In genomic region chr1:184805667-184806295, GRCh38 we compare ENCODE assay signal across 8 cellular contexts. TPM values are rescaled to one million over a fixed set of nuclear protein-coding genes. Genes with fewer than 3 reads are reported as not detected.
DNase-seq lines count a peak whose midpoint lies in the region; ATAC-seq and TF ChIP-seq lines count a peak whose summit lies in the region.

No MANE protein-coding gene starts in this region.

- intact Hi-C loops in PC-3 (cut with micrococcal nuclease), result loop anchor here (1.0 to 5.0 kb wide), 3 partner anchors 51 to 352 kb away; partner anchors contain the start of genes EDEM3, SWT1 and TRMT1L

- H3K27ac Mint-ChIP-seq in natural killer cell treated with Interleukin-12 subunit alpha and Interleukin-12 subunit beta and Interleukin-15 and Interleukin-18, amount 100 ng/mL, for 72 hours, result peak overlapping the region; percentile 8 to 55
- H3K27ac Mint-ChIP-seq in stimulated activated naive B cell treated with anti-CD40 and anti-IgM and Interleukin-4, amounts not matched to agents 10 μg/mL and 1 μg/mL and 100 μg/mL, for 72 hours, result no peak overlapping the region

- no peaks in the 10 kb centered on the region for H3K27me3 Mint-ChIP-seq in activated T-cell treated with anti-CD3 and anti-CD28 coated beads, Interleukin-2, amount 50 U/mL, for 4 hours (ENCODE audit: low read depth)
- no peaks in the 10 kb centered on the region for H3K27me3 Mint-ChIP-seq in natural killer cell treated with Interleukin-12 subunit alpha and Interleukin-12 subunit beta and Interleukin-15 and Interleukin-18, amount 100 ng/mL, for 72 hours
- H3K27me3 Mint-ChIP-seq in stimulated activated naive B cell treated with anti-CD40 and anti-IgM and Interleukin-4, amounts not matched to agents 10 μg/mL and 1 μg/mL and 100 μg/mL, for 72 hours, result no peaks in the 10 kb centered on the region

- peaks cover 6% of the 10 kb centered on the region for H3K4me1 Mint-ChIP-seq in activated T-cell treated with anti-CD3 and anti-CD28 coated beads, Interleukin-2, amount 50 U/mL, for 4 hours (ENCODE audit: low read depth)
- H3K4me1 Mint-ChIP-seq in natural killer cell treated with Interleukin-12 subunit alpha and Interleukin-12 subunit beta and Interleukin-15 and Interleukin-18, amount 100 ng/mL, for 72 hours (ENCODE audit: low read depth in 2 of 2), result peaks cover 8 to 9% of the 10 kb centered on the region in 2 donors
- peaks cover 12 to 15% of the 10 kb centered on the region in 2 donors for H3K4me1 Mint-ChIP-seq in stimulated activated naive B cell treated with anti-CD40 and anti-IgM and Interleukin-4, amounts not matched to agents 10 μg/mL and 1 μg/mL and 100 μg/mL, for 72 hours

- H3K4me3 Mint-ChIP-seq in activated T-cell treated with anti-CD3 and anti-CD28 coated beads, Interleukin-2, amount 50 U/mL, for 4 hours, result no peak overlapping the region
- H3K4me3 Mint-ChIP-seq in natural killer cell treated with Interleukin-12 subunit alpha and Interleukin-12 subunit beta and Interleukin-15 and Interleukin-18, amount 100 ng/mL, for 72 hours, result no peak overlapping the region
- peak overlapping the region in 1 of 2 donors; percentile 4 for H3K4me3 Mint-ChIP-seq in stimulated activated naive B cell treated with anti-CD40 and anti-IgM and Interleukin-4, amounts not matched to agents 10 μg/mL and 1 μg/mL and 100 μg/mL, for 72 hours

- 0 out of 2 replicates have a peak overlapping the region, but pooled peaks have one; percentile 1 for H2AFZ ChIP-seq in KMS-11 (ENCODE audit: low read depth)
- no peak overlapping the region for H2AFZ ChIP-seq in PC-3 (ENCODE audit: low read length)
- no peak overlapping the region for H2AFZ ChIP-seq in fibroblast of lung (ENCODE audit: low read length)

- no peaks in the 10 kb centered on the region for H3K27me3 ChIP-seq in KMS-11 (ENCODE audit: insufficient read depth, low read depth)
- H3K27me3 ChIP-seq in PC-3 (ENCODE audit: low read length), result no peaks in the 10 kb centered on the region
- H3K27me3 ChIP-seq in fibroblast of lung (ENCODE audit: control insufficient read depth, insufficient read depth, low read length), result no peaks in the 10 kb centered on the region

- no peaks in the 10 kb centered on the region for H3K9me2 ChIP-seq in PC-3 (replicated peaks; ENCODE audit: low read length)

- no TSS peak for BruUV-seq in PC-3 (replicated peaks; lab: Mats Ljungman, UMichigan)

- DNase-seq in DMS53 (lab: John Stamatoyannopoulos, UW), result peak; percentile 90
- DNase-seq in PC-3, result peak; percentile 78
- peak; percentile 80 for DNase-seq in activated T-cell treated with anti-CD3 and anti-CD28 coated beads, Interleukin-2, amount 50 U/mL, for 4 hours
- peak; percentile 69 to 87 for DNase-seq in fibroblast of lung (ENCODE audit: low read depth in 2 of 2)
- DNase-seq in natural killer cell treated with Interleukin-12 subunit alpha and Interleukin-12 subunit beta and Interleukin-15 and Interleukin-18, amount 100 ng/mL, for 72 hours (ENCODE audit: low spot score), result peak; percentile 76
- peak; percentile 65 for DNase-seq in stimulated activated naive B cell treated with anti-CD40 and anti-IgM and Interleukin-4, amounts not matched to agents 10 μg/mL and 1 μg/mL and 100 μg/mL, for 72 hours

- ATAC-seq in GM21723 (IDR thresholded peaks at IDR 0.05; ENCODE audit: unreplicated experiment) (peak; percentile 94), PC-3 (peak; percentile 94)
- ATAC-seq in activated T-cell treated with anti-CD3 and anti-CD28 coated beads, Interleukin-2, amount 50 U/mL, for 4 hours, result peak; percentile 97 to 99
- peak; percentile 89 to 92 for ATAC-seq in natural killer cell treated with Interleukin-12 subunit alpha and Interleukin-12 subunit beta and Interleukin-15 and Interleukin-18, amount 100 ng/mL, for 72 hours
- peak; percentile 93 to 96 for ATAC-seq in stimulated activated naive B cell treated with anti-CD40 and anti-IgM and Interleukin-4, amounts not matched to agents 10 μg/mL and 1 μg/mL and 100 μg/mL, for 72 hours (replicated peaks)

- H3K36me3 ChIP-seq in KMS-11 (ENCODE audit: insufficient read depth) (no peaks in the 10 kb centered on the region), PC-3 (ENCODE audit: low read depth, low read length) (no peaks in the 10 kb centered on the region), fibroblast of lung (ENCODE audit: control insufficient read depth, insufficient read depth, low read length) (no peaks in the 10 kb centered on the region)

- peaks cover 4% of the 10 kb centered on the region for H3F3A ChIP-seq in PC-3 (ENCODE audit: low read length, unreplicated experiment)

- H3K9me3 Mint-ChIP-seq in activated T-cell treated with anti-CD3 and anti-CD28 coated beads, Interleukin-2, amount 50 U/mL, for 4 hours, result no peaks in the 10 kb centered on the region
- no peaks in the 10 kb centered on the region for H3K9me3 Mint-ChIP-seq in natural killer cell treated with Interleukin-12 subunit alpha and Interleukin-12 subunit beta and Interleukin-15 and Interleukin-18, amount 100 ng/mL, for 72 hours
- no peaks in the 10 kb centered on the region for H3K9me3 Mint-ChIP-seq in stimulated activated naive B cell treated with anti-CD40 and anti-IgM and Interleukin-4, amounts not matched to agents 10 μg/mL and 1 μg/mL and 100 μg/mL, for 72 hours

- H3K9ac ChIP-seq in KMS-11 (no peak overlapping the region), PC-3 (ENCODE audit: low read length) (no peak overlapping the region), fibroblast of lung (ENCODE audit: insufficient read depth, low read length) (no peak overlapping the region)

- CTCF ChIA-PET in PC-3 (lab: Charles Lee), result interaction anchor here (1.0 to 1.4 kb wide), 3 partner anchors 170 to 181 kb away, joined by 3 to 9 read pairs (median 8); no protein-coding TSS in a partner anchor

- no peaks in the 10 kb centered on the region for H3K9me3 ChIP-seq in PC-3 (ENCODE audit: low read length)
- H3K9me3 ChIP-seq in fibroblast of lung (ENCODE audit: control insufficient read depth, insufficient read depth, low read depth, low read length), result no peaks in the 10 kb centered on the region

- H3K4me3 ChIP-seq in KMS-11 (IDR thresholded peaks at IDR 0.05; ENCODE audit: insufficient read depth, low read depth, low read length) (no peak overlapping the region), PC-3 (ENCODE audit: low read length) (no peak overlapping the region), fibroblast of lung (replicated peaks in 1 of 4; ENCODE audit: control extremely low read depth in 1 of 4, insufficient read depth in 1 of 4, low read depth in 3 of 4, low read length in 4 of 4) (no peak overlapping the region)

- H3K4me2 ChIP-seq in KMS-11 (no peak overlapping the region), PC-3 (ENCODE audit: low read length) (no peak overlapping the region), fibroblast of lung (ENCODE audit: extremely low read depth, insufficient read depth, low read length) (no peak overlapping the region)

- no peaks in the 10 kb centered on the region for H4K20me1 ChIP-seq in KMS-11 (ENCODE audit: insufficient read depth)
- H4K20me1 ChIP-seq in PC-3 (ENCODE audit: low read length), result no peaks in the 10 kb centered on the region
- H4K20me1 ChIP-seq in fibroblast of lung (ENCODE audit: control insufficient read depth, extremely low read depth, insufficient read depth, low read length), result no peaks in the 10 kb centered on the region

- TF ChIP-seq CTCF in KMS-11 (conservative IDR thresholded peaks at IDR 0.05; ENCODE audit: low read depth, low read length), result peak; percentile 97
- TF ChIP-seq CTCF in PC-3 (conservative IDR thresholded peaks at IDR 0.05; ENCODE audit: low read depth, low read length), result peak; percentile 78
- TF ChIP-seq CTCF in fibroblast of lung (conservative IDR thresholded peaks at IDR 0.05 in 1 of 2, IDR thresholded peaks at IDR 0.05 in 1 of 2; ENCODE audit: low read depth in 1 of 2, low read length in 2 of 2), result peak; percentile 74 to 96

- peaks cover 21% of the 10 kb centered on the region for H3K4me1 ChIP-seq in KMS-11 (ENCODE audit: low read depth, poor library complexity, severe bottlenecking)
- peaks cover 28% of the 10 kb centered on the region for H3K4me1 ChIP-seq in PC-3 (ENCODE audit: insufficient read depth, low read length)
- H3K4me1 ChIP-seq in fibroblast of lung (ENCODE audit: control insufficient read depth, extremely low read depth, insufficient read depth, low read length), result peaks cover 4% of the 10 kb centered on the region

- POLR2A ChIA-PET in PC-3 (lab: Charles Lee; ENCODE audit: unreplicated experiment), result no interaction called here

- H3K27ac ChIP-seq in KMS-11 (no peak overlapping the region), PC-3 (ENCODE audit: low read length) (no peak overlapping the region), fibroblast of lung (ENCODE audit: insufficient read depth, low read length) (no peak overlapping the region)

- no peaks in the 10 kb centered on the region for H3K79me2 ChIP-seq in KMS-11 (ENCODE audit: insufficient read depth, low read depth)
- H3K79me2 ChIP-seq in PC-3 (ENCODE audit: low read length), result no peaks in the 10 kb centered on the region
- H3K79me2 ChIP-seq in fibroblast of lung (ENCODE audit: control insufficient read depth, insufficient read depth, low read length), result no peaks in the 10 kb centered on the region

- peaks cover 2% of the 10 kb centered on the region for H3K36me3 Mint-ChIP-seq in activated T-cell treated with anti-CD3 and anti-CD28 coated beads, Interleukin-2, amount 50 U/mL, for 4 hours (ENCODE audit: insufficient read depth)
- H3K36me3 Mint-ChIP-seq in natural killer cell treated with Interleukin-12 subunit alpha and Interleukin-12 subunit beta and Interleukin-15 and Interleukin-18, amount 100 ng/mL, for 72 hours, result peaks cover 22% of the 10 kb centered on the region
- H3K36me3 Mint-ChIP-seq in stimulated activated naive B cell treated with anti-CD40 and anti-IgM and Interleukin-4, amounts not matched to agents 10 μg/mL and 1 μg/mL and 100 μg/mL, for 72 hours, result peaks cover 2 to 15% of the 10 kb centered on the region in 2 donors

RNA-seq across cellular contexts. Expression of gene EDEM3, which starts 51.1 kb away (rescaled TPM):
- total RNA-seq in PC-3 (2014; rRNA removed), result 12.8 and 16.2 TPM in 2 replicates
- total RNA-seq in activated T-cell treated with anti-CD3 and anti-CD28 coated beads, Interleukin-2, amount 50 U/mL, for 4 hours, result 10 to 100 TPM; 18.0 to 20.4 (median 19.1) TPM
- 47.9 and 52.4 TPM in 2 replicates for total RNA-seq in fibroblast of lung
- 27.0 and 40.2 TPM in 2 replicates for polyA plus RNA-seq in fibroblast of lung
- 14.1 and 19.8 TPM in 2 replicates for polyA plus RNA-seq in fibroblast of lung (2012)
- 15.7 and 23.1 TPM in 2 replicates for polyA minus RNA-seq in fibroblast of lung (ENCODE audit: low replicate concordance)
- total RNA-seq in natural killer cell treated with Interleukin-12 subunit alpha and Interleukin-12 subunit beta and Interleukin-15 and Interleukin-18, amount 100 ng/mL, for 72 hours, result 10 to 100 TPM; 21.5 to 33.6 TPM
